In genomic region chr13:77219401-77219800, GRCh38 we compare ENCODE assay signal across 22 cellular contexts.
"Had no signal": no experiment of that assay in that cellular context is flagged by ENCODE, and none has a peak within 500 bp of the region (broad histone marks: within the 10 kb centered on the region; RNA-seq: fewer than 3 reads in every experiment).

No MANE protein-coding gene starts in this region.

- H3K36me3 ChIP-seq: breast epithelium, prostate gland had no signal

- H3K4me3 ChIP-seq: ascending aorta, breast epithelium, esophagus squamous epithelium, hepatocyte, left ventricle myocardium inferior, prostate gland, skin epidermis, transverse colon had no signal

- DNase-seq: activated CD4-positive, alpha-beta T cell treated with anti-CD3 and anti-CD28 coated beads, Interleukin-2, amount 10 ng/mL, durations not matched to agents 24 days and 14 days; activated CD4-positive, CD25-positive, alpha-beta regulatory T cell; activated CD8-positive, alpha-beta memory T cell treated with anti-CD3 and anti-CD28 coated beads, Interleukin-2, amount 50 U/mL, for 48 hours; activated naive CD4-positive, alpha-beta T cell treated with anti-CD3 and anti-CD28 coated beads for 36 hours; activated naive CD8-positive, alpha-beta T cell treated with anti-CD3 and anti-CD28 coated beads, Interleukin-2, amount 50 U/mL, for 24 hours; cerebellar nuclear complex; effector CD8-positive, alpha-beta T cell; esophagus squamous epithelium; kidney; left ventricle myocardium inferior; right cardiac atrium; stimulated activated CD4-positive, alpha-beta T cell treated with anti-CD3 and anti-CD28 coated beads, Interleukin-15, amount 100 ng/mL, for 24 hours; stimulated activated CD4-positive, alpha-beta T cell treated with anti-CD3 and anti-CD28 coated beads, Interleukin-4, amount 100 ng/mL, for 1 hour; stimulated activated naive CD4-positive, alpha-beta T cell treated with Interleukin-2 at 50 U/mL for 16 hours; substantia nigra; T-helper 17 cell; transverse colon had no signal

- H3K27ac ChIP-seq: ascending aorta, breast epithelium, esophagus squamous epithelium, hepatocyte, left ventricle myocardium inferior, prostate gland, skin epidermis, transverse colon had no signal

- H3K9me3 ChIP-seq: ascending aorta, breast epithelium, esophagus squamous epithelium, left ventricle myocardium inferior, prostate gland, transverse colon had no signal

- H3K4me1 ChIP-seq: ascending aorta, breast epithelium, esophagus squamous epithelium, left ventricle myocardium inferior, prostate gland, transverse colon had no signal

- H3K79me2 ChIP-seq: hepatocyte had no signal

- H3K27me3 ChIP-seq: ascending aorta, breast epithelium, esophagus squamous epithelium, hepatocyte, transverse colon had no signal

- H3K4me2 ChIP-seq: hepatocyte had no signal
